ENCODE assay signal across 19 cellular contexts in genomic region chr22:32707971-32708370, GRCh38.
A peak's percentile ranks its signal among the peaks of the same experiment; 100 is the strongest.
DNase-seq lines count a peak whose midpoint lies in the region; ATAC-seq and TF ChIP-seq lines count a peak whose summit lies in the region.
"Had no signal": no experiment of that assay in that cellular context is flagged by ENCODE, and none has a peak within 500 bp of the region (broad histone marks: within the 10 kb centered on the region; RNA-seq: fewer than 3 reads in every experiment).

No MANE protein-coding gene starts in this region.

- dilution Hi-C loops in IMR-90 (cut with HindIII; ENCODE audit: low sequenced_read_pairs, unreplicated experiment) = no loop called here

- no peak overlapping the region for H2BK20ac ChIP-seq in IMR-90 (ENCODE audit: low read depth, low read length)

- no peak overlapping the region for H3K4me3 ChIP-seq in IMR-90 (ENCODE audit: insufficient read depth, low read depth, low read length)
- no peak overlapping the region for H3K4me3 ChIP-seq in fibroblast of mammary gland (ENCODE audit: control insufficient read depth, low read depth, low read length)
- H3K4me3 ChIP-seq in vagina = no peak overlapping the region
- H3K4me3 ChIP-seq in tibial artery = no peak overlapping the region

- no peak overlapping the region for H2AK5ac ChIP-seq in IMR-90 (ENCODE audit: low read depth, low read length)

- H3K9me1 ChIP-seq in IMR-90 (ENCODE audit: insufficient read depth, low read length) = no peaks in the 10 kb centered on the region

- no peak overlapping the region for H2AFZ ChIP-seq in IMR-90 (replicated peaks; ENCODE audit: low read length, poor library complexity)

- no peak overlapping the region for H2AK9ac ChIP-seq in IMR-90 (replicated peaks; ENCODE audit: low read depth, low read length, poor library complexity)

- H3K9me3 ChIP-seq in IMR-90 (ENCODE audit: control insufficient read depth, insufficient read depth, low read length) (peaks cover 16% of the 10 kb centered on the region), vagina (peaks cover 16% of the 10 kb centered on the region), tibial artery (peaks cover 0 to 19% (median 16%) of the 10 kb centered on the region in 3 donors)
- H3K9me3 ChIP-seq: BE2C had no signal

- TF ChIP-seq CTCF in IMR-90 (conservative IDR thresholded peaks at IDR 0.05; ENCODE audit: low read depth, low read length) = no peak
- TF ChIP-seq CTCF in fibroblast of mammary gland (conservative IDR thresholded peaks at IDR 0.05; ENCODE audit: control insufficient read depth, insufficient read depth, low read depth, low read length) = no peak
- TF ChIP-seq CTCF in vagina (IDR thresholded peaks at IDR 0.05) = no peak
- TF ChIP-seq CTCF in tibial artery (IDR thresholded peaks at IDR 0.05) = no peak

- no peaks in the 10 kb centered on the region for H3K27me3 ChIP-seq in IMR-90 (ENCODE audit: control insufficient read depth, insufficient read depth, low read length)
- no peaks in the 10 kb centered on the region for H3K27me3 ChIP-seq in vagina
- no peaks in the 10 kb centered on the region for H3K27me3 ChIP-seq in tibial artery
- H3K27me3 ChIP-seq: BE2C had no signal

- H3K23ac ChIP-seq in IMR-90 (ENCODE audit: low read depth, low read length) = no peak overlapping the region

- no peak for ATAC-seq in IMR-90 (ENCODE audit: low read depth)

- H3K14ac ChIP-seq in IMR-90 (replicated peaks; ENCODE audit: low read depth, low read length) = no peak overlapping the region

- no peak overlapping the region for H3K56ac ChIP-seq in IMR-90 (ENCODE audit: extremely low read depth, insufficient read depth, low read length)

- peaks cover 1% of the 10 kb centered on the region; the same call in 1 of the 2 replicates for H3K4me1 ChIP-seq in IMR-90 (ENCODE audit: control insufficient read depth, insufficient read depth, low read length)
- H3K4me1 ChIP-seq in vagina = no peaks in the 10 kb centered on the region
- H3K4me1 ChIP-seq in tibial artery = no peaks in the 10 kb centered on the region
- H3K4me1 ChIP-seq: BE2C had no signal

- WGBS in IMR-90 (ENCODE audit: extremely low coverage in 2 of 2, insufficient read length in 1 of 2), 2 experiments = 36% methylated on average over 5 of the region's 6 CpGs; no CpG with 5 or more reads in 1 of the 2 experiments

- 0 out of 2 replicates have a peak overlapping the region, but pooled peaks have one; percentile 14 for H2BK120ac ChIP-seq in IMR-90 (ENCODE audit: low read depth, low read length)

- H3K4me2 ChIP-seq in IMR-90 (ENCODE audit: low read depth, low read length) = no peak overlapping the region

- H3K9ac ChIP-seq in IMR-90 (ENCODE audit: low read depth, low read length) = no peak overlapping the region

- H3K18ac ChIP-seq in IMR-90 (ENCODE audit: low read depth, low read length) = no peak overlapping the region

- no peak overlapping the region for H4K8ac ChIP-seq in IMR-90 (ENCODE audit: low read depth in 2 of 2, low read length in 2 of 2)

- in situ Hi-C loops in IMR-90 (cut with MboI; ENCODE audit: low sequenced_read_pairs) = no loop called here

- H2BK15ac ChIP-seq in IMR-90 (ENCODE audit: low read depth, low read length) = no peak overlapping the region

- no peak for TF ChIP-seq RAD21 in IMR-90 (IDR thresholded peaks at IDR 0.05; ENCODE audit: low read length)

- POLR2A ChIA-PET in IMR-90 (lab: Charles Lee; ENCODE audit: unreplicated experiment) = interaction anchor here (0.6 kb wide), 1 partner anchor 1890 kb away, joined by 3 read pairs; no protein-coding TSS in a partner anchor

- H2BK5ac ChIP-seq in IMR-90 (ENCODE audit: low read depth, low read length, poor library complexity, severe bottlenecking) = no peak overlapping the region

- H3K36me3 ChIP-seq in IMR-90 (ENCODE audit: control insufficient read depth, insufficient read depth, low read length) (no peaks in the 10 kb centered on the region), vagina (no peaks in the 10 kb centered on the region), tibial artery (no peaks in the 10 kb centered on the region)
- H3K36me3 ChIP-seq: BE2C had no signal

- H4K5ac ChIP-seq in IMR-90 (ENCODE audit: low read depth, low read length) = no peak overlapping the region

- peak; percentile 6 for DNase-seq in NCI-H1105 treated with DMSO at 0.1 percent for 48 hours (lab: John Stamatoyannopoulos, UW)
- no peak for DNase-seq in NCI-H1105 (lab: John Stamatoyannopoulos, UW)
- DNase-seq in IMR-90 = no peak
- peak; percentile 34 for DNase-seq in fibroblast of mammary gland (ENCODE audit: low read depth)
- no peak for DNase-seq in vagina (ENCODE audit: extremely low spot score in 2 of 2)
- DNase-seq in tibial artery = no peak
- no peak for DNase-seq in SKM-1 (lab: John Stamatoyannopoulos, UW; ENCODE audit: unreplicated experiment)
- DNase-seq in OCI-M2 (lab: John Stamatoyannopoulos, UW; ENCODE audit: unreplicated experiment) = no peak
- DNase-seq: CD4-positive, alpha-beta memory T cell; H7; NCI-H187; NCI-H2107; NCI-H510A treated with DMSO at 0.1 percent for 48 hours; NCI-H774; OCI-M1 had no signal

- no TSS peak for BruUV-seq in IMR-90 (replicated peaks; lab: Mats Ljungman, UMichigan)

- intact Hi-C loops in IMR-90 (cut with micrococcal nuclease) (no loop called here), vagina (cut with DNase I) (no loop called here), tibial artery (cut with DNase I; ENCODE audit: low total_unique reads) (no loop called here)

- H3K27ac ChIP-seq in IMR-90 (ENCODE audit: insufficient read depth, low read length) (no peak overlapping the region), vagina (peak overlapping the region; percentile 32), tibial artery (no peak overlapping the region)
- H3K27ac ChIP-seq: 22Rv1, HL-60, RWPE1 had no signal

- 0 out of 2 replicates have a peak overlapping the region, but pooled peaks have one; percentile 50 for H3K4ac ChIP-seq in IMR-90 (ENCODE audit: low read depth, low read length)

- TF ChIP-seq POLR2A in IMR-90 (IDR thresholded peaks at IDR 0.05; ENCODE audit: low read depth, low read length) (no peak), vagina (IDR thresholded peaks at IDR 0.05) (no peak)

- CTCF ChIA-PET in IMR-90 (lab: Yijun Ruan, JAX) = no interaction called here

- H4K20me1 ChIP-seq in IMR-90 (ENCODE audit: insufficient read depth, low read length) = no peaks in the 10 kb centered on the region

- H4K91ac ChIP-seq in IMR-90 (ENCODE audit: insufficient read depth, low read depth, low read length) = no peak overlapping the region

- H3K79me1 ChIP-seq in IMR-90 (ENCODE audit: low read depth in 1 of 2, low read length in 2 of 2) = no peaks in the 10 kb centered on the region

TF ChIP-seq in IMR-90, 13 proteins besides CTCF, POLR2A, EP300 and RAD21:
- no peak for TF ChIP-seq FOS (IDR thresholded peaks at IDR 0.05; ENCODE audit: low read depth, low read length)
- TF ChIP-seq MXI1 (IDR thresholded peaks at IDR 0.05; ENCODE audit: borderline replicate concordance, low read depth, low read length) = no peak
- no peak for TF ChIP-seq CEBPB (IDR thresholded peaks at IDR 0.05; ENCODE audit: low read depth, low read length)

Comparison
In these comparisons a context has a peak if more than half of its experiments do, and no peak if none do; other contexts are left out.
1. DNase-seq: peak in NCI-H1105 treated with DMSO at 0.1 percent for 48 hours (single experiment) and fibroblast of mammary gland (single experiment); none in NCI-H1105 (single experiment), IMR-90 (single experiment), vagina (0 of 2), tibial artery (0 of 2), SKM-1 (single experiment) and OCI-M2 (single experiment).